10 cellular contexts compared by ENCODE assay signal in the genomic region with DNA sequence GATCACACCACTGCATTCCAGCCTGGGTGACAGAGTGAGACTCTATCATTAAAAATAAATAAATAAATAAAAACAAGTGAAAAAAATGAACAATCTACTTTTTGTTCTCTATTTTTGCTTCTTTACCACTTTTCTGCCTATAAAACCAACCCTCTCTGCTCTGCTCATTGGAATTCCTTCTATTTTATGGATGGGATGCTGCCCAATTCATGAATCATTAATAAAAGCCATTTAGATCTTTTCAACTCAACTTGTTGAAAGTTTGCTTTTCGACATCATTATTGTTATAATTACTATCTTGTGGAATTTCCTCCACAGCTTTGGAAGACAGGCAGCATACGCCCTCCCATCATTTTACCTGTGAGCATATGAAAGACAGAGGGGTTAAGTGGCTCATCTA. TPM values are rescaled to one million over a fixed set of nuclear protein-coding genes. Genes with fewer than 3 reads are reported as not detected.
"Had no signal": no experiment of that assay in that cellular context is flagged by ENCODE, and none has a peak within 500 bp of the region (broad histone marks: within the 10 kb centered on the region; RNA-seq: fewer than 3 reads in every experiment).

No MANE protein-coding gene starts in this region.

- H3K36me3 Mint-ChIP-seq: IgD-negative memory B cell had no signal

- H3K4me3 Mint-ChIP-seq: IgD-negative memory B cell had no signal

- ATAC-seq: HepG2, K562 had no signal

- H3K4me3 ChIP-seq: K562 had no signal

- H3K27ac ChIP-seq: HL-60 had no signal

- H3K9me3 Mint-ChIP-seq: IgD-negative memory B cell had no signal

- H3K27ac Mint-ChIP-seq: IgD-negative memory B cell had no signal

- FAIRE-seq: HepG2, HTR-8/SVneo, K562 had no signal

- DNase-seq: IMR-90, KBM-7, KG1 had no signal

- H3K4me1 Mint-ChIP-seq: IgD-negative memory B cell had no signal

- H3K27me3 Mint-ChIP-seq: IgD-negative memory B cell had no signal

RNA-seq across cellular contexts. Expression of a gene that starts 52.1 kb away (rescaled TPM):
- total RNA-seq: HepG2, HT-29, HT1080 had no signal
- polyA plus RNA-seq: HepG2, IgD-negative memory B cell had no signal
